Comparison of ENCODE assay signal across 2 cellular contexts in the genomic region with DNA sequence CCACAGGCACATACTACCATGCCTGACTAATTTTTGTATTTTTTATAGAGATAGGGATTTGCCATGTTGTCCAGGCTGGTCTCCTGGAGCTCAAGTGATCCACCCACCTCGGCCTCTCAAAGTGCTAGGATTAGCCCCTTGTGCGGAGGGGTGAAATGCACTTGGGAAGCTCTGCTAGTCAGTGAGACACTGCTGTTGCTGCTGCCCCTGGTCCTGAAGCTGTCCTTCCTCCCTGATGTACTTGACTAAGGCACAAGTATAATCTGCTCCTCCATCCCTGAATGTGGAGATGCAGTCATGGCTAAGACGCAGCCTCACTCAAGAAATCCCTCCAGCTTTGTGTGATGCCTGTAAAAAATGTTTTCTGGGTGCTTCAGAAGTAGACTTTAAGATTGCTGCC.
TF ChIP-seq lines count a peak whose summit lies in the region.

No MANE protein-coding gene starts in this region.

TF ChIP-seq in A549, 52 proteins besides CTCF, POLR2A, EP300 and RAD21:
- TF ChIP-seq, protein P1, sequence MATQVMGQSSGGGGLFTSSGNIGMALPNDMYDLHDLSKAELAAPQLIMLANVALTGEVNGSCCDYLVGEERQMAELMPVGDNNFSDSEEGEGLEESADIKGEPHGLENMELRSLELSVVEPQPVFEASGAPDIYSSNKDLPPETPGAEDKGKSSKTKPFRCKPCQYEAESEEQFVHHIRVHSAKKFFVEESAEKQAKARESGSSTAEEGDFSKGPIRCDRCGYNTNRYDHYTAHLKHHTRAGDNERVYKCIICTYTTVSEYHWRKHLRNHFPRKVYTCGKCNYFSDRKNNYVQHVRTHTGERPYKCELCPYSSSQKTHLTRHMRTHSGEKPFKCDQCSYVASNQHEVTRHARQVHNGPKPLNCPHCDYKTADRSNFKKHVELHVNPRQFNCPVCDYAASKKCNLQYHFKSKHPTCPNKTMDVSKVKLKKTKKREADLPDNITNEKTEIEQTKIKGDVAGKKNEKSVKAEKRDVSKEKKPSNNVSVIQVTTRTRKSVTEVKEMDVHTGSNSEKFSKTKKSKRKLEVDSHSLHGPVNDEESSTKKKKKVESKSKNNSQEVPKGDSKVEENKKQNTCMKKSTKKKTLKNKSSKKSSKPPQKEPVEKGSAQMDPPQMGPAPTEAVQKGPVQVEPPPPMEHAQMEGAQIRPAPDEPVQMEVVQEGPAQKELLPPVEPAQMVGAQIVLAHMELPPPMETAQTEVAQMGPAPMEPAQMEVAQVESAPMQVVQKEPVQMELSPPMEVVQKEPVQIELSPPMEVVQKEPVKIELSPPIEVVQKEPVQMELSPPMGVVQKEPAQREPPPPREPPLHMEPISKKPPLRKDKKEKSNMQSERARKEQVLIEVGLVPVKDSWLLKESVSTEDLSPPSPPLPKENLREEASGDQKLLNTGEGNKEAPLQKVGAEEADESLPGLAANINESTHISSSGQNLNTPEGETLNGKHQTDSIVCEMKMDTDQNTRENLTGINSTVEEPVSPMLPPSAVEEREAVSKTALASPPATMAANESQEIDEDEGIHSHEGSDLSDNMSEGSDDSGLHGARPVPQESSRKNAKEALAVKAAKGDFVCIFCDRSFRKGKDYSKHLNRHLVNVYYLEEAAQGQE (IDR thresholded peaks at IDR 0.05) = peak; percentile 60; the same call in 1 of the 2 replicates
- no peak for TF ChIP-seq EHMT2 (IDR thresholded peaks at IDR 0.05; ENCODE audit: low read depth)
TF ChIP-seq in A549: peak in this region for 1.

TF ChIP-seq in Ishikawa, 13 proteins besides CTCF, POLR2A, EP300 and RAD21 (continued from another document):
- TF ChIP-seq, protein P1 (IDR thresholded peaks at IDR 0.05; ENCODE audit: low read depth) = peak; percentile 43; the same call in 1 of the 2 replicates
